In the genomic region with DNA sequence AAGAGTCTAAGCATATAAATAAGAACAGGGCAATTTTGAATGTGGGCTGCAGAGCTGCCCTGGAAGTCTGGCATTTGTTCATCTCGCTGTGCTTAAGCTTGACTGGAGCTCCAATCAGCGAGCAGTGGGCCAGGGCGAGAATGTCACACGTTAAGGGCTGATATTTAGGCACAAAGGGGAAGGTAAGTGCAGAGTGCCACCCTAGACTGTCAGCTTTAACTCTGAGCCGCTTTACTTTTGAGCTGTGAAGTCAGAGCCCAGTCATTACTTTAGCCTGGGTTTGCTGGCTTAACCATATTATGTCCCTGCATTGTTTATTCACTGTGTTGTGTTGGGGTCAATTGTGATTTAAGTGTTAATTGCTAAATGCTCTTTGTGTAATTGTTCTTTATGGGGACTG, we compare ENCODE assay signal across 20 cellular contexts.
"Had no signal": no experiment of that assay in that cellular context is flagged by ENCODE, and none has a peak within 500 bp of the region (broad histone marks: within the 10 kb centered on the region; RNA-seq: fewer than 3 reads in every experiment).

No MANE protein-coding gene starts in this region.

- H3K27me3 ChIP-seq: adrenal gland, body of pancreas, suprapubic skin, upper lobe of right lung had no signal

- H3K27ac ChIP-seq: adrenal gland, body of pancreas, foreskin keratinocyte, suprapubic skin, upper lobe of right lung had no signal

- H3K27me3 Mint-ChIP-seq: activated T-helper 17 cell treated with anti-CD3 and anti-CD28 coated beads, Interleukin-2, amount 50 U/mL, for 72 hours; naive thymus-derived CD8-positive, alpha-beta T cell; T-helper 17 cell had no signal

- H3K27ac Mint-ChIP-seq: activated T-helper 17 cell treated with anti-CD3 and anti-CD28 coated beads, Interleukin-2, amount 50 U/mL, for 72 hours; T-helper 17 cell had no signal

- H3K36me3 ChIP-seq: adrenal gland, suprapubic skin, upper lobe of right lung had no signal

- H3K9me3 Mint-ChIP-seq: activated T-helper 17 cell treated with anti-CD3 and anti-CD28 coated beads, Interleukin-2, amount 50 U/mL, for 72 hours; naive thymus-derived CD8-positive, alpha-beta T cell had no signal

- DNase-seq: activated CD4-positive, alpha-beta T cell treated with anti-CD3 and anti-CD28 coated beads, Interleukin-2, amount 50 U/mL, for 1 hour; activated naive CD4-positive, alpha-beta T cell treated with anti-CD3 and anti-CD28 coated beads, Interleukin-2, amount 50 U/mL, for 16 hours; activated T-cell treated with anti-CD3 and anti-CD28 coated beads for 4 hours; adrenal gland; body of pancreas; dermis blood vessel endothelial cell; foreskin keratinocyte; head of caudate nucleus; islet precursor cell; mammary epithelial cell; mucosa of descending colon; naive thymus-derived CD8-positive, alpha-beta T cell; stimulated activated CD4-positive, alpha-beta T cell treated with anti-CD3 and anti-CD28 coated beads, Interleukin-2, amount 100 ng/mL, for 48 hours; stimulated activated CD8-positive, alpha-beta memory T cell treated with anti-CD3 and anti-CD28 coated beads, Interleukin-4, amount 100 ng/mL, for 48 hours; stimulated activated naive CD8-positive, alpha-beta T cell treated with anti-CD3 and anti-CD28 coated beads, Interleukin-15, Interleukin-2, amounts not matched to agents 100 U/mL and 50 U/mL, for 24 hours; T-helper 17 cell; upper lobe of right lung had no signal

- H3K9me3 ChIP-seq: body of pancreas, mucosa of descending colon, suprapubic skin, upper lobe of right lung had no signal

- H3K4me1 ChIP-seq: adrenal gland, body of pancreas, suprapubic skin, upper lobe of right lung had no signal

- H3K4me3 ChIP-seq: adrenal gland, body of pancreas, mucosa of descending colon, suprapubic skin, upper lobe of right lung had no signal

- ATAC-seq: activated T-helper 17 cell treated with anti-CD3 and anti-CD28 coated beads, Interleukin-2, amount 50 U/mL, for 72 hours; body of pancreas; foreskin keratinocyte; left lobe of liver; mucosa of descending colon; naive thymus-derived CD8-positive, alpha-beta T cell; stimulated activated naive CD8-positive, alpha-beta T cell treated with anti-CD3 and anti-CD28 coated beads, Interleukin-15, Interleukin-2, amounts not matched to agents 100 U/mL and 50 U/mL, for 24 hours; T-helper 17 cell; upper lobe of right lung had no signal

- H3K4me3 Mint-ChIP-seq: activated T-helper 17 cell treated with anti-CD3 and anti-CD28 coated beads, Interleukin-2, amount 50 U/mL, for 72 hours; naive thymus-derived CD8-positive, alpha-beta T cell; T-helper 17 cell had no signal

- H3K4me1 Mint-ChIP-seq: activated T-helper 17 cell treated with anti-CD3 and anti-CD28 coated beads, Interleukin-2, amount 50 U/mL, for 72 hours had no signal
